Comparison of ENCODE assay signal across 37 cellular contexts in genomic region chr6:30893666-30894065, GRCh38. TPM values are rescaled to one million over a fixed set of nuclear protein-coding genes. Genes with fewer than 3 reads are reported as not detected.
"Had no signal": no experiment of that assay in that cellular context is flagged by ENCODE, and none has a peak within 500 bp of the region (broad histone marks: within the 10 kb centered on the region; RNA-seq: fewer than 3 reads in every experiment).

No MANE protein-coding gene starts in this region.

- ATAC-seq: activated CD8-positive, alpha-beta T cell treated with anti-CD3 and anti-CD28 coated beads for 36 hours; activated T-cell treated with anti-CD3 and anti-CD28 coated beads, Interleukin-2, amount 50 U/mL, for 72 hours; activated T-helper 17 cell treated with anti-CD3 and anti-CD28 coated beads, Interleukin-2, amount 50 U/mL, for 72 hours had no signal

- H3K9me3 ChIP-seq: ascending aorta had no signal

- DNase-seq: activated CD4-positive, alpha-beta T cell treated with anti-CD3 and anti-CD28 coated beads for 1 hour; activated CD4-positive, alpha-beta T cell treated with anti-CD3 and anti-CD28 coated beads for 48 hours; activated CD4-positive, CD25-positive, alpha-beta regulatory T cell; activated CD8-positive, alpha-beta T cell treated with anti-CD3 and anti-CD28 coated beads for 36 hours; activated effector memory CD4-positive, alpha-beta T cell treated with anti-CD3 and anti-CD28 coated beads, Interleukin-2, amount 50 U/mL, for 16 hours; activated naive CD4-positive, alpha-beta T cell; activated naive CD4-positive, alpha-beta T cell treated with anti-CD3 and anti-CD28 coated beads, Interleukin-2, amount 50 U/mL, for 16 hours; activated naive CD8-positive, alpha-beta T cell treated with anti-CD3 and anti-CD28 coated beads for 36 hours; activated T-cell treated with anti-CD3 and anti-CD28 coated beads, Interleukin-2, amount 50 U/mL, for 1 hour; activated T-cell treated with anti-CD3 and anti-CD28 coated beads, Interleukin-2, amount 50 U/mL, for 72 hours; amniotic stem cell; Karpas-422; KBM-7; NCI-H1105 treated with DMSO at 0.1 percent for 48 hours; NCI-H1436; NCI-H1694 treated with DMSO at 0.1 percent for 48 hours; NCI-H2029 treated with DMSO at 0.1 percent for 48 hours; NCI-H2107; NCI-H2171; NCI-H510A; NCI-H526; NCI-H748 treated with DMSO at 0.1 percent for 48 hours; NK-92 treated with Interleukin-12 subunit alpha and Interleukin-12 subunit beta, amount 100 ng/mL, for 24 hours; PC-9; Right ventricle myocardium superior; SW 1271; T1000; WERI-Rb-1 had no signal

- H3K27ac ChIP-seq: ascending aorta, cardiac muscle cell, PC-9, WERI-Rb-1 had no signal

- H3K4me2 ChIP-seq: PC-9 had no signal

- H3K4me1 ChIP-seq: ascending aorta had no signal

- H3K27me3 ChIP-seq: ascending aorta, cardiac muscle cell had no signal

- H2AFZ ChIP-seq: PC-9 had no signal

- H3K4me3 ChIP-seq: ascending aorta, cardiac muscle cell, PC-9 had no signal

RNA-seq across cellular contexts. Expression of gene SFTA2, which starts 38.3 kb away (rescaled TPM):
- total RNA-seq: activated CD8-positive, alpha-beta memory T cell treated with anti-CD3 and anti-CD28 coated beads for 36 hours; activated CD8-positive, alpha-beta T cell treated with anti-CD3 and anti-CD28 coated beads for 36 hours; activated naive CD8-positive, alpha-beta T cell treated with anti-CD3 and anti-CD28 coated beads for 36 hours; activated T-helper 17 cell treated with anti-CD3 and anti-CD28 coated beads, Interleukin-2, amount 50 U/mL, for 72 hours; ascending aorta; cardiac muscle cell; MCF 10A; OCI-LY7; Right ventricle myocardium superior; T-helper 1 cell treated with Interleukin-12 subunit alpha and Interleukin-12 subunit beta and Interleukin-4 antibody, amounts not matched to agents 30 ng/mL and 1 ng/mL, for 36 hours; T-helper 2 cell treated with Interferon-gamma antibody and Interleukin-4, amounts not matched to agents 100 ng/mL and 5 ng/mL, for 36 hours had no signal

RNA-seq across cellular contexts. Expression of gene MUCL3, which starts 47.1 kb away (rescaled TPM):
- total RNA-seq: activated CD8-positive, alpha-beta memory T cell treated with anti-CD3 and anti-CD28 coated beads for 36 hours; activated CD8-positive, alpha-beta T cell treated with anti-CD3 and anti-CD28 coated beads for 36 hours; activated naive CD8-positive, alpha-beta T cell treated with anti-CD3 and anti-CD28 coated beads for 36 hours; activated T-helper 17 cell treated with anti-CD3 and anti-CD28 coated beads, Interleukin-2, amount 50 U/mL, for 72 hours; ascending aorta; cardiac muscle cell; MCF 10A; OCI-LY7; PC-9; Right ventricle myocardium superior; T-helper 1 cell treated with Interleukin-12 subunit alpha and Interleukin-12 subunit beta and Interleukin-4 antibody, amounts not matched to agents 30 ng/mL and 1 ng/mL, for 36 hours; T-helper 2 cell treated with Interferon-gamma antibody and Interleukin-4, amounts not matched to agents 100 ng/mL and 5 ng/mL, for 36 hours had no signal
- polyA plus RNA-seq: cardiac muscle cell, IgD-negative memory B cell had no signal
